Comparison of ENCODE assay signal across 2 cellular contexts in genomic region chr12:52976574-52977071, GRCh38.
A peak's percentile ranks its signal among the peaks of the same experiment; 100 is the strongest.
TF ChIP-seq lines count a peak whose summit lies in the region.

No MANE protein-coding gene starts in this region.

TF ChIP-seq in A549, 52 proteins besides CTCF, POLR2A, EP300 and RAD21:
- peak; percentile 81 for TF ChIP-seq GATA3 (IDR thresholded peaks at IDR 0.05; ENCODE audit: borderline replicate concordance)
- peak in 1 of 2 experiments; percentile 16; a peak in 1 of 5 replicates for TF ChIP-seq JUN (IDR thresholded peaks at IDR 0.05)
- TF ChIP-seq CEBPB (IDR thresholded peaks at IDR 0.05) = no peak
- peak; percentile 11 for TF ChIP-seq MAX (IDR thresholded peaks at IDR 0.05)

TF ChIP-seq in HCT116, 20 proteins besides CTCF, POLR2A, EP300 and RAD21:
- TF ChIP-seq EZH2 (IDR thresholded peaks at IDR 0.05) (no peak), ELF1 (IDR thresholded peaks at IDR 0.05; ENCODE audit: borderline replicate concordance, low read depth) (no peak), SIN3A (IDR thresholded peaks at IDR 0.05; ENCODE audit: low read depth) (no peak), ATF3 (IDR thresholded peaks at IDR 0.05) (no peak), MAX (IDR thresholded peaks at IDR 0.05) (no peak), TCF7L2 (IDR thresholded peaks at IDR 0.05; ENCODE audit: borderline replicate concordance, extremely low read depth, insufficient read depth, insufficient read length) (no peak), ZBTB33 (IDR thresholded peaks at IDR 0.05; ENCODE audit: extremely low read depth, insufficient replicate concordance, low read length) (no peak), ZFX (IDR thresholded peaks at IDR 0.05) (no peak), YY1 (IDR thresholded peaks at IDR 0.05; ENCODE audit: extremely low read depth, insufficient replicate concordance, low read depth, low read length) (no peak), POLR2AphosphoS5 (IDR thresholded peaks at IDR 0.05; ENCODE audit: low read depth, low read length) (no peak), CEBPB (IDR thresholded peaks at IDR 0.05; ENCODE audit: low read depth) (no peak), SP1 (IDR thresholded peaks at IDR 0.05; ENCODE audit: low read depth) (no peak), ZNF274 (IDR thresholded peaks at IDR 0.05; ENCODE audit: low read depth, low read length) (no peak)
TF ChIP-seq in HCT116: peak in this region for 0.
